In genomic region chr17:40559016-40559853, GRCh38 we compare ENCODE assay signal across 9 cellular contexts. TPM values are rescaled to one million over a fixed set of nuclear protein-coding genes. Genes with fewer than 3 reads are reported as not detected.
DNase-seq lines count a peak whose midpoint lies in the region; ATAC-seq, FAIRE-seq and TF ChIP-seq lines count a peak whose summit lies in the region.
"Had no signal": no experiment of that assay in that cellular context is flagged by ENCODE, and none has a peak within 500 bp of the region (broad histone marks: within the 10 kb centered on the region; RNA-seq: fewer than 3 reads in every experiment).

No MANE protein-coding gene starts in this region.

- no peaks in the 10 kb centered on the region for H3K9me3 ChIP-seq in skeletal muscle satellite cell (replicated peaks; ENCODE audit: low read length)

- H3K36me3 ChIP-seq in skeletal muscle satellite cell (ENCODE audit: insufficient read depth, low read length) = peaks cover 17% of the 10 kb centered on the region

- H3K4me3 ChIP-seq in fibroblast of pulmonary artery (replicated peaks; ENCODE audit: low read depth, low read length) (no peak overlapping the region), skeletal muscle satellite cell (ENCODE audit: low read length) (no peak overlapping the region)

- no peak for TF ChIP-seq CTCF in fibroblast of pulmonary artery (IDR thresholded peaks at IDR 0.05; ENCODE audit: low read length, missing control alignments)

- peak overlapping the region; percentile 86 for H3K4me3 Mint-ChIP-seq in activated CD8-positive, alpha-beta T cell treated with anti-CD3 and anti-CD28 coated beads, Interleukin-2, amount 10 ng/mL, durations not matched to agents 7 days and 5 days

- peaks cover 8% of the 10 kb centered on the region for H3K27me3 ChIP-seq in skeletal muscle satellite cell (ENCODE audit: control insufficient read depth, insufficient read depth, low read length)

- no peak for FAIRE-seq in GM12892 (lab: Jason Lieb, UNC)

- ATAC-seq in activated CD8-positive, alpha-beta T cell treated with anti-CD3 and anti-CD28 coated beads, Interleukin-2, amount 10 ng/mL, durations not matched to agents 7 days and 5 days = no peak
- no peak for ATAC-seq in HG03159 (IDR thresholded peaks at IDR 0.05; ENCODE audit: unreplicated experiment)

- CTCF ChIA-PET in activated CD8-positive, alpha-beta T cell treated with anti-CD3 and anti-CD28 coated beads, Interleukin-2, amount 10 ng/mL, durations not matched to agents 7 days and 5 days (lab: Charles Lee) = interaction anchor here (0.7 to 21.1 kb wide), 41 partner anchors 11 to 252 kb away, joined by 3 to 618 read pairs (median 6); partner anchors contain the start of genes IGFBP4, SMARCE1 and TOP2A

- peak overlapping the region; percentile 93 for H3K27ac Mint-ChIP-seq in activated CD8-positive, alpha-beta T cell treated with anti-CD3 and anti-CD28 coated beads, Interleukin-2, amount 10 ng/mL, durations not matched to agents 7 days and 5 days

- peaks cover 92% of the 10 kb centered on the region for H3K4me1 Mint-ChIP-seq in activated CD8-positive, alpha-beta T cell treated with anti-CD3 and anti-CD28 coated beads, Interleukin-2, amount 10 ng/mL, durations not matched to agents 7 days and 5 days (ENCODE audit: low read depth)

- peak; percentile 21 for DNase-seq in activated CD8-positive, alpha-beta T cell treated with anti-CD3 and anti-CD28 coated beads, Interleukin-2, amount 10 ng/mL, durations not matched to agents 7 days and 5 days
- DNase-seq in fibroblast of pulmonary artery (ENCODE audit: low read depth) = peak; percentile 47
- no peak for DNase-seq in midbrain (lab: John Stamatoyannopoulos, UW)
- DNase-seq in stimulated activated CD4-positive, alpha-beta T cell treated with anti-CD3 and anti-CD28 coated beads, Interleukin-15, amount 100 ng/mL, for 24 hours = no peak
- no peak for DNase-seq in GM12892 (ENCODE audit: insufficient read length)

- no peaks in the 10 kb centered on the region for H3K9me3 Mint-ChIP-seq in activated CD8-positive, alpha-beta T cell treated with anti-CD3 and anti-CD28 coated beads, Interleukin-2, amount 10 ng/mL, durations not matched to agents 7 days and 5 days (ENCODE audit: insufficient read depth)

- no peaks in the 10 kb centered on the region for H3K27me3 Mint-ChIP-seq in activated CD8-positive, alpha-beta T cell treated with anti-CD3 and anti-CD28 coated beads, Interleukin-2, amount 10 ng/mL, durations not matched to agents 7 days and 5 days (ENCODE audit: low read depth)

- peak; percentile 21 for TF ChIP-seq POLR2A in GM15510 (IDR thresholded peaks at IDR 0.05; ENCODE audit: borderline replicate concordance, extremely low read depth, insufficient read length)
- no peak for TF ChIP-seq POLR2A in GM12892 (IDR thresholded peaks at IDR 0.05; ENCODE audit: low read depth, low read length)

- peaks cover 41% of the 10 kb centered on the region for H3K4me1 ChIP-seq in skeletal muscle satellite cell (ENCODE audit: control insufficient read depth, insufficient read depth, low read length)

- peaks cover 99% of the 10 kb centered on the region for H3K36me3 Mint-ChIP-seq in activated CD8-positive, alpha-beta T cell treated with anti-CD3 and anti-CD28 coated beads, Interleukin-2, amount 10 ng/mL, durations not matched to agents 7 days and 5 days (ENCODE audit: low read depth)

- no peak overlapping the region for H3K4me2 ChIP-seq in skeletal muscle satellite cell (ENCODE audit: low read length)

- POLR2A ChIA-PET in activated CD8-positive, alpha-beta T cell treated with anti-CD3 and anti-CD28 coated beads, Interleukin-2, amount 10 ng/mL, durations not matched to agents 7 days and 5 days (lab: Charles Lee) = interaction anchor here (0.7 to 20.0 kb wide), 8 partner anchors 7 to 1131 kb away, joined by 3 to 454 read pairs (median 8); partner anchors contain the start of gene TOP2A

- peak overlapping the region; percentile 63 for H3K9ac ChIP-seq in skeletal muscle satellite cell (ENCODE audit: low read depth, low read length)
- H3K9ac ChIP-seq: KMS-11 had no signal

RNA-seq across cellular contexts. Expression of gene CCR7, which starts 6.0 kb away (rescaled TPM):
- total RNA-seq in activated CD8-positive, alpha-beta T cell treated with anti-CD3 and anti-CD28 coated beads, Interleukin-2, amount 10 ng/mL, durations not matched to agents 7 days and 5 days = 100 to 1,000 TPM; 171 to 173 TPM
- total RNA-seq in skeletal muscle satellite cell (2012; rRNA removed) = 0.25 and 0.66 TPM in 2 replicates
- 167 TPM for polyA plus RNA-seq in GM12892 (2012; ENCODE audit: missing spikeins)

RNA-seq across cellular contexts. Expression of gene TNS4, which starts 57.8 kb away (rescaled TPM):
- total RNA-seq in activated CD8-positive, alpha-beta T cell treated with anti-CD3 and anti-CD28 coated beads, Interleukin-2, amount 10 ng/mL, durations not matched to agents 7 days and 5 days = 1 to 10 TPM; 8.4 to 9.0 TPM
- total RNA-seq in skeletal muscle satellite cell (2012; rRNA removed) = under 0.01 and 0.22 TPM in 2 replicates
- polyA plus RNA-seq in GM12892 (2012; ENCODE audit: missing spikeins) = not detected

Comparison
In these comparisons a context has a peak if more than half of its experiments do, and no peak if none do; other contexts are left out.
1. DNase-seq: peak in activated CD8-positive, alpha-beta T cell treated with anti-CD3 and anti-CD28 coated beads, Interleukin-2, amount 10 ng/mL, durations not matched to agents 7 days and 5 days (single experiment) and fibroblast of pulmonary artery (single experiment); none in midbrain (single experiment), stimulated activated CD4-positive, alpha-beta T cell treated with anti-CD3 and anti-CD28 coated beads, Interleukin-15, amount 100 ng/mL, for 24 hours (single experiment) and GM12892 (single experiment).